17 cellular contexts compared by ENCODE assay signal in the genomic region with DNA sequence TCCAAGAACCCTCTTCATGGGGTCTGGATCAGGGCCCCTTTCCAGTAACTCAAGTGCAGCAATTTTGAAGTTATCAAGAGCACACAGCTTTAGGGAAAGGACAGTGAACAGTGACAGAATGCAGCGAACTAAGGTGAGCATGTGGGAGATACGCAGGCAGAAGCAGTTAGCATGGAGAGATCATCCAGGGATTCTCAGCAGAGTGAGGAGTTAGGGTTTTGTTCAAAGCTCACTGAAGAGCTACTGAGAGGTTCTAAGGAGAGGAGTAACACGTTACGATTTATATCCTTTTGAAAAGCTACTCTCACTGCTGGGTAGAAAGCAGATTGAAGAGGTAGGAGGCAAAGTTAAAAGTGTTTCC.
"Had no signal": no experiment of that assay in that cellular context is flagged by ENCODE, and none has a peak within 500 bp of the region (broad histone marks: within the 10 kb centered on the region; RNA-seq: fewer than 3 reads in every experiment).

No MANE protein-coding gene starts in this region.

- H3K9me3 ChIP-seq: gastrocnemius medialis, left ventricle myocardium inferior, stomach, testis had no signal

- H3K4me3 Mint-ChIP-seq: activated CD4-positive, alpha-beta memory T cell treated with anti-CD3 and anti-CD28 coated beads for 36 hours; activated CD8-positive, alpha-beta memory T cell treated with anti-CD3 and anti-CD28 coated beads, Interleukin-2, amount 10 ng/mL, durations not matched to agents 7 days and 5 days; activated naive CD8-positive, alpha-beta T cell treated with anti-CD3 and anti-CD28 coated beads for 36 hours; neural progenitor cell; stimulated activated effector memory CD8-positive, alpha-beta T cell treated with anti-CD3 and anti-CD28 coated beads, Interleukin-12 subunit alpha, Interleukin-12 subunit beta, amount 100 ng/mL, for 72 hours; T-helper 17 cell; type B pancreatic cell had no signal

- H3K27me3 Mint-ChIP-seq: activated naive CD8-positive, alpha-beta T cell treated with anti-CD3 and anti-CD28 coated beads for 36 hours had no signal

- DNase-seq: activated CD4-positive, alpha-beta memory T cell treated with anti-CD3 and anti-CD28 coated beads for 36 hours; activated CD8-positive, alpha-beta memory T cell treated with anti-CD3 and anti-CD28 coated beads, Interleukin-2, amount 10 ng/mL, durations not matched to agents 7 days and 5 days; activated naive CD8-positive, alpha-beta T cell treated with anti-CD3 and anti-CD28 coated beads for 36 hours; activated T-cell treated with anti-CD3 and anti-CD28 coated beads, Interleukin-2, amount 50 U/mL, for 1 hour; amniotic stem cell; caudate nucleus; dorsolateral prefrontal cortex; left ventricle myocardium inferior; stimulated activated CD4-positive, alpha-beta T cell treated with anti-CD3 and anti-CD28 coated beads, Interleukin-4, amount 100 ng/mL, for 24 hours; stomach; T-helper 17 cell; testis had no signal

- H3K9me3 Mint-ChIP-seq: activated CD4-positive, alpha-beta memory T cell treated with anti-CD3 and anti-CD28 coated beads for 36 hours; activated naive CD8-positive, alpha-beta T cell treated with anti-CD3 and anti-CD28 coated beads for 36 hours; stimulated activated effector memory CD8-positive, alpha-beta T cell treated with anti-CD3 and anti-CD28 coated beads, Interleukin-12 subunit alpha, Interleukin-12 subunit beta, amount 100 ng/mL, for 72 hours; type B pancreatic cell had no signal

- ATAC-seq: activated CD8-positive, alpha-beta memory T cell treated with anti-CD3 and anti-CD28 coated beads, Interleukin-2, amount 10 ng/mL, durations not matched to agents 7 days and 5 days; stimulated activated effector memory CD8-positive, alpha-beta T cell treated with anti-CD3 and anti-CD28 coated beads, Interleukin-12 subunit alpha, Interleukin-12 subunit beta, amount 100 ng/mL, for 72 hours; T-helper 17 cell had no signal

- H3K9ac ChIP-seq: neural progenitor cell, parathyroid adenoma had no signal

- H3K27me3 ChIP-seq: gastrocnemius medialis, neural progenitor cell, stomach, testis had no signal

- H3K36me3 ChIP-seq: gastrocnemius medialis, left ventricle myocardium inferior, neural progenitor cell, stomach had no signal

- H3K36me3 Mint-ChIP-seq: activated CD4-positive, alpha-beta memory T cell treated with anti-CD3 and anti-CD28 coated beads for 36 hours; activated CD8-positive, alpha-beta memory T cell treated with anti-CD3 and anti-CD28 coated beads, Interleukin-2, amount 10 ng/mL, durations not matched to agents 7 days and 5 days; activated naive CD8-positive, alpha-beta T cell treated with anti-CD3 and anti-CD28 coated beads for 36 hours; neural progenitor cell; stimulated activated effector memory CD8-positive, alpha-beta T cell treated with anti-CD3 and anti-CD28 coated beads, Interleukin-12 subunit alpha, Interleukin-12 subunit beta, amount 100 ng/mL, for 72 hours; type B pancreatic cell had no signal

- H3K4me2 ChIP-seq: neural progenitor cell had no signal

- H3K4me3 ChIP-seq: dorsolateral prefrontal cortex, gastrocnemius medialis, left ventricle myocardium inferior, neural progenitor cell, stomach, testis had no signal

- H2AFZ ChIP-seq: neural progenitor cell, parathyroid adenoma had no signal

- H3K27ac ChIP-seq: dorsolateral prefrontal cortex, gastrocnemius medialis, left ventricle myocardium inferior, neural progenitor cell, parathyroid adenoma, stomach, testis had no signal

- H3K27ac Mint-ChIP-seq: activated CD4-positive, alpha-beta memory T cell treated with anti-CD3 and anti-CD28 coated beads for 36 hours; activated CD8-positive, alpha-beta memory T cell treated with anti-CD3 and anti-CD28 coated beads, Interleukin-2, amount 10 ng/mL, durations not matched to agents 7 days and 5 days; activated naive CD8-positive, alpha-beta T cell treated with anti-CD3 and anti-CD28 coated beads for 36 hours; neural progenitor cell; stimulated activated effector memory CD8-positive, alpha-beta T cell treated with anti-CD3 and anti-CD28 coated beads, Interleukin-12 subunit alpha, Interleukin-12 subunit beta, amount 100 ng/mL, for 72 hours; T-helper 17 cell; type B pancreatic cell had no signal

- H3K4me1 ChIP-seq: left ventricle myocardium inferior, neural progenitor cell, parathyroid adenoma, testis had no signal
